1 cellular context compared by ENCODE assay signal in the genomic region with DNA sequence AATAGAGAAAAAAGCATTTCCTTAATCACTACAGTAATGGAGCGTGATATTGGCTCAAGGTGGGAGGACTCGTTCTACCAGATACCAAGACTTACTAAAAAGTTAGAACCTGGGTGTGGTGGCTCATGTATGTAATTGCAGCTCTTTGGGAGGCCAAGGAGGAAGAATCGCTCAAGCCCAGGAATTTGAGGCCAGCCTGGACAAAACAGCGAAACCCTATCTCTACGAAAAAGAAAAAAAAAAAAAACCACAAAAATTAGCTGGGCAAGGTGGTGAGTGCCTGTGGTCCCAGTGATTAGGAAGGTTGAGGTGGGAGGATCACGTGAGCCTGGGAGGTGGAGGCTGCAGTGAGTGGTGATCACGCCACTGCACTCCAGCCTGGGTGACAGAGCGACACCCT.
TF ChIP-seq lines count a peak whose summit lies in the region.

No MANE protein-coding gene starts in this region.

TF ChIP-seq in K562, 482 proteins besides CTCF, POLR2A, EP300 and RAD21 (continued from another document and continues in another):
- TF ChIP-seq NCOA1 (IDR thresholded peaks at IDR 0.05; ENCODE audit: low read depth) (0 out of 2 replicates have a peak, but pooled peaks have one; percentile 41), RNF2 (IDR thresholded peaks at IDR 0.05) (no peak), SIRT6 (IDR thresholded peaks at IDR 0.05; ENCODE audit: low read depth, low read length) (no peak), HDAC1 (IDR thresholded peaks at IDR 0.05) (peak in 1 of 2 experiments; percentile 50; a peak in 1 of 4 replicates), FOXK2 (conservative IDR thresholded peaks at IDR 0.05 in 1 of 2, IDR thresholded peaks at IDR 0.05 in 1 of 2; ENCODE audit: low read depth in 2 of 2) (peak in 1 of 2 experiments; percentile 31; a peak in 1 of 4 replicates), SOX6 (IDR thresholded peaks at IDR 0.05) (peak; percentile 87), ZNF408 (CRISPR knock-in tag; IDR thresholded peaks at IDR 0.05; ENCODE audit: low read depth) (no peak), FOXM1 (IDR thresholded peaks at IDR 0.05; ENCODE audit: low read depth) (peak; percentile 69; the same call in 1 of the 2 replicates), FOXM1 (CRISPR knock-in tag; IDR thresholded peaks at IDR 0.05; ENCODE audit: low read depth) (no peak), NCOR1 (IDR thresholded peaks at IDR 0.05) (peak; percentile 69), ESRRA (IDR thresholded peaks at IDR 0.05; ENCODE audit: borderline replicate concordance, low read depth) (peak; percentile 75; the same call in 1 of the 2 replicates), TEAD4 (IDR thresholded peaks at IDR 0.05; ENCODE audit: low read length) (peak; percentile 89), TEAD4 (CRISPR knock-in tag; IDR thresholded peaks at IDR 0.05; ENCODE audit: borderline replicate concordance) (no peak), TCF3 (CRISPR knock-in tag; IDR thresholded peaks at IDR 0.05) (peak; percentile 88), C11orf30 (IDR thresholded peaks at IDR 0.05; ENCODE audit: low read depth) (no peak), ZNF584 (CRISPR knock-in tag; IDR thresholded peaks at IDR 0.05; ENCODE audit: low read depth) (no peak), NBN (IDR thresholded peaks at IDR 0.05; ENCODE audit: low read depth) (peak; percentile 57), ETV6 (IDR thresholded peaks at IDR 0.05; ENCODE audit: borderline replicate concordance in 1 of 2, low read depth in 2 of 2, low read length in 1 of 2) (no peak), ETV6 (CRISPR knock-in tag; IDR thresholded peaks at IDR 0.05; ENCODE audit: borderline replicate concordance) (no peak), TRIM24 (IDR thresholded peaks at IDR 0.05) (peak; percentile 80 to 82), DACH1 (IDR thresholded peaks at IDR 0.05; ENCODE audit: partially characterized antibody) (peak; percentile 50), CREB1 (IDR thresholded peaks at IDR 0.05) (peak; percentile 29; the same call in 1 of the 2 replicates), CREB1 (CRISPR knock-in tag; IDR thresholded peaks at IDR 0.05) (no peak; the same call in 1 of the 2 replicates), CBX3 (IDR thresholded peaks at IDR 0.05; ENCODE audit: borderline replicate concordance in 1 of 2, low read length in 2 of 2) (peak in 1 of 2 experiments; percentile 25; a peak in 1 of 3 replicates)
- TF ChIP-seq, protein P1, sequence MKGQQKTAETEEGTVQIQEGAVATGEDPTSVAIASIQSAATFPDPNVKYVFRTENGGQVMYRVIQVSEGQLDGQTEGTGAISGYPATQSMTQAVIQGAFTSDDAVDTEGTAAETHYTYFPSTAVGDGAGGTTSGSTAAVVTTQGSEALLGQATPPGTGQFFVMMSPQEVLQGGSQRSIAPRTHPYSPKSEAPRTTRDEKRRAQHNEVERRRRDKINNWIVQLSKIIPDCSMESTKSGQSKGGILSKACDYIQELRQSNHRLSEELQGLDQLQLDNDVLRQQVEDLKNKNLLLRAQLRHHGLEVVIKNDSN (CRISPR knock-in tag; IDR thresholded peaks at IDR 0.05) = peak; percentile 91
- TF ChIP-seq, protein P2, sequence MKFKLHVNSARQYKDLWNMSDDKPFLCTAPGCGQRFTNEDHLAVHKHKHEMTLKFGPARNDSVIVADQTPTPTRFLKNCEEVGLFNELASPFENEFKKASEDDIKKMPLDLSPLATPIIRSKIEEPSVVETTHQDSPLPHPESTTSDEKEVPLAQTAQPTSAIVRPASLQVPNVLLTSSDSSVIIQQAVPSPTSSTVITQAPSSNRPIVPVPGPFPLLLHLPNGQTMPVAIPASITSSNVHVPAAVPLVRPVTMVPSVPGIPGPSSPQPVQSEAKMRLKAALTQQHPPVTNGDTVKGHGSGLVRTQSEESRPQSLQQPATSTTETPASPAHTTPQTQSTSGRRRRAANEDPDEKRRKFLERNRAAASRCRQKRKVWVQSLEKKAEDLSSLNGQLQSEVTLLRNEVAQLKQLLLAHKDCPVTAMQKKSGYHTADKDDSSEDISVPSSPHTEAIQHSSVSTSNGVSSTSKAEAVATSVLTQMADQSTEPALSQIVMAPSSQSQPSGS (CRISPR knock-in tag; IDR thresholded peaks at IDR 0.05) = no peak
- TF ChIP-seq, protein P3, sequence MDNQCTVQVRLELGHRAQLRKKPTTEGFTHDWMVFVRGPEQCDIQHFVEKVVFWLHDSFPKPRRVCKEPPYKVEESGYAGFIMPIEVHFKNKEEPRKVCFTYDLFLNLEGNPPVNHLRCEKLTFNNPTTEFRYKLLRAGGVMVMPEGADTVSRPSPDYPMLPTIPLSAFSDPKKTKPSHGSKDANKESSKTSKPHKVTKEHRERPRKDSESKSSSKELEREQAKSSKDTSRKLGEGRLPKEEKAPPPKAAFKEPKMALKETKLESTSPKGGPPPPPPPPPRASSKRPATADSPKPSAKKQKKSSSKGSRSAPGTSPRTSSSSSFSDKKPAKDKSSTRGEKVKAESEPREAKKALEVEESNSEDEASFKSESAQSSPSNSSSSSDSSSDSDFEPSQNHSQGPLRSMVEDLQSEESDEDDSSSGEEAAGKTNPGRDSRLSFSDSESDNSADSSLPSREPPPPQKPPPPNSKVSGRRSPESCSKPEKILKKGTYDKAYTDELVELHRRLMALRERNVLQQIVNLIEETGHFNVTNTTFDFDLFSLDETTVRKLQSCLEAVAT (IDR thresholded peaks at IDR 0.05) = peak in 1 of 2 experiments; percentile 96; a peak in 2 of 4 replicates
- TF ChIP-seq, protein P4, sequence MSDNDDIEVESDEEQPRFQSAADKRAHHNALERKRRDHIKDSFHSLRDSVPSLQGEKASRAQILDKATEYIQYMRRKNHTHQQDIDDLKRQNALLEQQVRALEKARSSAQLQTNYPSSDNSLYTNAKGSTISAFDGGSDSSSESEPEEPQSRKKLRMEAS (CRISPR knock-in tag; IDR thresholded peaks at IDR 0.05) = peak; percentile 48
- TF ChIP-seq, protein P5, sequence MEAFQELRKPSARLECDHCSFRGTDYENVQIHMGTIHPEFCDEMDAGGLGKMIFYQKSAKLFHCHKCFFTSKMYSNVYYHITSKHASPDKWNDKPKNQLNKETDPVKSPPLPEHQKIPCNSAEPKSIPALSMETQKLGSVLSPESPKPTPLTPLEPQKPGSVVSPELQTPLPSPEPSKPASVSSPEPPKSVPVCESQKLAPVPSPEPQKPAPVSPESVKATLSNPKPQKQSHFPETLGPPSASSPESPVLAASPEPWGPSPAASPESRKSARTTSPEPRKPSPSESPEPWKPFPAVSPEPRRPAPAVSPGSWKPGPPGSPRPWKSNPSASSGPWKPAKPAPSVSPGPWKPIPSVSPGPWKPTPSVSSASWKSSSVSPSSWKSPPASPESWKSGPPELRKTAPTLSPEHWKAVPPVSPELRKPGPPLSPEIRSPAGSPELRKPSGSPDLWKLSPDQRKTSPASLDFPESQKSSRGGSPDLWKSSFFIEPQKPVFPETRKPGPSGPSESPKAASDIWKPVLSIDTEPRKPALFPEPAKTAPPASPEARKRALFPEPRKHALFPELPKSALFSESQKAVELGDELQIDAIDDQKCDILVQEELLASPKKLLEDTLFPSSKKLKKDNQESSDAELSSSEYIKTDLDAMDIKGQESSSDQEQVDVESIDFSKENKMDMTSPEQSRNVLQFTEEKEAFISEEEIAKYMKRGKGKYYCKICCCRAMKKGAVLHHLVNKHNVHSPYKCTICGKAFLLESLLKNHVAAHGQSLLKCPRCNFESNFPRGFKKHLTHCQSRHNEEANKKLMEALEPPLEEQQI (IDR thresholded peaks at IDR 0.05) = peak; percentile 59; the same call in 1 of the 2 replicates
- TF ChIP-seq, protein P6, sequence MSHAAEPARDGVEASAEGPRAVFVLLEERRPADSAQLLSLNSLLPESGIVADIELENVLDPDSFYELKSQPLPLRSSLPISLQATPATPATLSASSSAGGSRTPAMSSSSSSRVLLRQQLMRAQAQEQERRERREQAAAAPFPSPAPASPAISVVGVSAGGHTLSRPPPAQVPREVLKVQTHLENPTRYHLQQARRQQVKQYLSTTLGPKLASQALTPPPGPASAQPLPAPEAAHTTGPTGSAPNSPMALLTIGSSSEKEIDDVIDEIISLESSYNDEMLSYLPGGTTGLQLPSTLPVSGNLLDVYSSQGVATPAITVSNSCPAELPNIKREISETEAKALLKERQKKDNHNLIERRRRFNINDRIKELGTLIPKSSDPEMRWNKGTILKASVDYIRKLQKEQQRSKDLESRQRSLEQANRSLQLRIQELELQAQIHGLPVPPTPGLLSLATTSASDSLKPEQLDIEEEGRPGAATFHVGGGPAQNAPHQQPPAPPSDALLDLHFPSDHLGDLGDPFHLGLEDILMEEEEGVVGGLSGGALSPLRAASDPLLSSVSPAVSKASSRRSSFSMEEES (CRISPR knock-in tag; IDR thresholded peaks at IDR 0.05) = peak; percentile 60
- TF ChIP-seq, protein P7, sequence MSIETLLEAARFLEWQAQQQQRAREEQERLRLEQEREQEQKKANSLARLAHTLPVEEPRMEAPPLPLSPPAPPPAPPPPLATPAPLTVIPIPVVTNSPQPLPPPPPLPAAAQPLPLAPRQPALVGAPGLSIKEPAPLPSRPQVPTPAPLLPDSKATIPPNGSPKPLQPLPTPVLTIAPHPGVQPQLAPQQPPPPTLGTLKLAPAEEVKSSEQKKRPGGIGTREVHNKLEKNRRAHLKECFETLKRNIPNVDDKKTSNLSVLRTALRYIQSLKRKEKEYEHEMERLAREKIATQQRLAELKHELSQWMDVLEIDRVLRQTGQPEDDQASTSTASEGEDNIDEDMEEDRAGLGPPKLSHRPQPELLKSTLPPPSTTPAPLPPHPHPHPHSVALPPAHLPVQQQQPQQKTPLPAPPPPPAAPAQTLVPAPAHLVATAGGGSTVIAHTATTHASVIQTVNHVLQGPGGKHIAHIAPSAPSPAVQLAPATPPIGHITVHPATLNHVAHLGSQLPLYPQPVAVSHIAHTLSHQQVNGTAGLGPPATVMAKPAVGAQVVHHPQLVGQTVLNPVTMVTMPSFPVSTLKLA (conservative IDR thresholded peaks at IDR 0.05) = 0 out of 4 replicates have a peak, but pooled peaks of 1 of the 2 experiments have one; percentile 15
- TF ChIP-seq, protein P8, sequence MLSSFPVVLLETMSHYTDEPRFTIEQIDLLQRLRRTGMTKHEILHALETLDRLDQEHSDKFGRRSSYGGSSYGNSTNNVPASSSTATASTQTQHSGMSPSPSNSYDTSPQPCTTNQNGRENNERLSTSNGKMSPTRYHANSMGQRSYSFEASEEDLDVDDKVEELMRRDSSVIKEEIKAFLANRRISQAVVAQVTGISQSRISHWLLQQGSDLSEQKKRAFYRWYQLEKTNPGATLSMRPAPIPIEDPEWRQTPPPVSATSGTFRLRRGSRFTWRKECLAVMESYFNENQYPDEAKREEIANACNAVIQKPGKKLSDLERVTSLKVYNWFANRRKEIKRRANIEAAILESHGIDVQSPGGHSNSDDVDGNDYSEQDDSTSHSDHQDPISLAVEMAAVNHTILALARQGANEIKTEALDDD (IDR thresholded peaks at IDR 0.05) = peak; percentile 74
- TF ChIP-seq, protein P9, sequence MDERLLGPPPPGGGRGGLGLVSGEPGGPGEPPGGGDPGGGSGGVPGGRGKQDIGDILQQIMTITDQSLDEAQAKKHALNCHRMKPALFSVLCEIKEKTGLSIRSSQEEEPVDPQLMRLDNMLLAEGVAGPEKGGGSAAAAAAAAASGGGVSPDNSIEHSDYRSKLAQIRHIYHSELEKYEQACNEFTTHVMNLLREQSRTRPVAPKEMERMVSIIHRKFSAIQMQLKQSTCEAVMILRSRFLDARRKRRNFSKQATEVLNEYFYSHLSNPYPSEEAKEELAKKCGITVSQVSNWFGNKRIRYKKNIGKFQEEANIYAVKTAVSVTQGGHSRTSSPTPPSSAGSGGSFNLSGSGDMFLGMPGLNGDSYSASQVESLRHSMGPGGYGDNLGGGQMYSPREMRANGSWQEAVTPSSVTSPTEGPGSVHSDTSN (CRISPR knock-in tag; IDR thresholded peaks at IDR 0.05; ENCODE audit: low read depth) = no peak
- TF ChIP-seq, protein P9 (tag; conservative IDR thresholded peaks at IDR 0.05; ENCODE audit: low read depth) = peak; percentile 33; the same call in 1 of the 2 replicates
